ENCODE assay signal across 9 cellular contexts in the genomic region with DNA sequence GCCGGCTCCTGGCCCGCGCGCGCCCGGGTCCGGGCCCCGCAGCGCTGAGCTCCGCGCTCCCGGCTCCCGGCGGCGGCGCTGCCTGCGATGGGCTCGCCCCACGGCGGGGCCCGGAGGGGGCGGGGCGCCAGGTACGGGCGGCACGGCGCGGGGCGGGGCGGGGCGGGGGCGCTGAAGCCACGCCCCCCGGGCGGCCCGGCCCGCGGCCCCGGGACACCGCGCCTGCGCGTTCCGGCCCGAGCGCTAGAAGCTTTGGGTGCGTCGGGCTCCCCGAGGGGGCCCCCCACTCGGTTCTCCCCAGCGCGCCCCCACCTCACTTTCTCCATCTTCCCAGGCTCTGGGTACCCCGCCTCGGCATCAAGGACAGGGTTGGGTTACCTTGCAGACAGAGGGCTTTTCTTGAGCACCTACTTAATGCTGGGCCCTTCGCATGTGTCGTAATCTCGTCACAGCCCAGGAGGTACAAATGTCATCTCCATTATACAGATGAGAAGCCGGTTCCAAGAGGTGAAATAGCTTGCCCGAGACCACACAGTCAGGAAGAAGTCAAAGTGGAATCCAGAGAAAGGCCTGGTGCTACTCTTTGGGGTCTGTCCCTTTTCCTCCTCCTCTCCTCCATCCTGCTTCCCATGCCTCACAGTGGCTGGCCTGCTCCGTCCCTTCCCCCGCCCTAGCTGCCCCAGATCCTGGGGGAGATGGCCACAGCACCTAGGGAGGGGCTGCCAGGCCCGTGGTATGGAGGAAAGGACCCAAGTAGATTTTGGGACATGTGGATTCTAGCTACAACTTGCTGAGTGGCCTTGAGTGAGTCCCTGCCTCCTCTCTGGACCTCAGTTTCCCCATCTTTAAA.
DNase-seq lines count a peak whose midpoint lies in the region; ATAC-seq lines count a peak whose summit lies in the region.
"Had no signal": no experiment of that assay in that cellular context is flagged by ENCODE, and none has a peak within 500 bp of the region (broad histone marks: within the 10 kb centered on the region; RNA-seq: fewer than 3 reads in every experiment).

No MANE protein-coding gene starts in this region.

- H3K4me1 Mint-ChIP-seq in activated naive CD4-positive, alpha-beta T cell treated with anti-CD3 and anti-CD28 coated beads, Interleukin-2, amount 10 ng/mL, durations not matched to agents 7 days and 5 days = peaks cover 10% of the 10 kb centered on the region

- DNase-seq in NCI-H2171 (lab: John Stamatoyannopoulos, UW) = peak; percentile 61
- peak; percentile 56 for DNase-seq in activated naive CD4-positive, alpha-beta T cell treated with anti-CD3 and anti-CD28 coated beads, Interleukin-2, amount 10 ng/mL, durations not matched to agents 7 days and 5 days
- peak; percentile 96 for DNase-seq in iPS-NIHi7 (ENCODE audit: extremely low spot score)
- peak in 2 of 3 experiments; percentile 23 to 55 for DNase-seq in stimulated activated CD4-positive, alpha-beta T cell treated with anti-CD3 and anti-CD28 coated beads, TNF-alpha, amount 100 ng/mL, for 24 hours (ENCODE audit: low read depth in 3 of 3)
- DNase-seq in COLO829 (ENCODE audit: low spot score) = no peak

- H4K20me1 ChIP-seq in BLaER1 treated with 17β-estradiol and CSF1 and Interleukin-3, amounts not matched to agents 10 nM and 100 nM = peaks cover 0 to 32% (median 0%) of the 10 kb centered on the region in 11 experiments; a peak in 6 of 22 replicates

- H3K27me3 Mint-ChIP-seq in activated naive CD4-positive, alpha-beta T cell treated with anti-CD3 and anti-CD28 coated beads, Interleukin-2, amount 10 ng/mL, durations not matched to agents 7 days and 5 days = peaks cover 55% of the 10 kb centered on the region

- peak overlapping the region in 3 of 11 experiments; percentile 12 to 25 (median 17); a peak in 2 of 22 replicates for H3K9ac ChIP-seq in BLaER1 treated with 17β-estradiol and CSF1 and Interleukin-3, amounts not matched to agents 10 nM and 100 nM

- no peaks in the 10 kb centered on the region for H3K36me3 ChIP-seq in BLaER1 treated with 17β-estradiol and CSF1 and Interleukin-3, amounts not matched to agents 10 nM and 100 nM
- H3K36me3 ChIP-seq: heart right ventricle had no signal

- H3K27ac Mint-ChIP-seq in activated naive CD4-positive, alpha-beta T cell treated with anti-CD3 and anti-CD28 coated beads, Interleukin-2, amount 10 ng/mL, durations not matched to agents 7 days and 5 days = no peak overlapping the region

- H3K27me3 ChIP-seq in BLaER1 treated with 17β-estradiol and CSF1 and Interleukin-3, amounts not matched to agents 10 nM and 100 nM = peaks cover 0 to 9% (median 0%) of the 10 kb centered on the region in 11 experiments; a peak in 1 of 22 replicates

- H3K27ac ChIP-seq in BLaER1 treated with 17β-estradiol and CSF1 and Interleukin-3, amounts not matched to agents 10 nM and 100 nM = no peak overlapping the region
- H3K27ac ChIP-seq: heart right ventricle had no signal

- no peaks in the 10 kb centered on the region for H3K9me3 Mint-ChIP-seq in activated naive CD4-positive, alpha-beta T cell treated with anti-CD3 and anti-CD28 coated beads, Interleukin-2, amount 10 ng/mL, durations not matched to agents 7 days and 5 days

- no peak overlapping the region for H3K4me3 ChIP-seq in BLaER1 treated with 17β-estradiol and CSF1 and Interleukin-3, amounts not matched to agents 10 nM and 100 nM

- ATAC-seq in GM19324 (IDR thresholded peaks at IDR 0.05; ENCODE audit: low FRiP score, unreplicated experiment) = no peak
- no peak for ATAC-seq in GM21526 (IDR thresholded peaks at IDR 0.05; ENCODE audit: low FRiP score, unreplicated experiment)

- H3K36me3 Mint-ChIP-seq in activated naive CD4-positive, alpha-beta T cell treated with anti-CD3 and anti-CD28 coated beads, Interleukin-2, amount 10 ng/mL, durations not matched to agents 7 days and 5 days = no peaks in the 10 kb centered on the region

- peak overlapping the region; percentile 15 to 64 (median 51); a peak in 21 of 22 replicates for H3K4me2 ChIP-seq in BLaER1 treated with 17β-estradiol and CSF1 and Interleukin-3, amounts not matched to agents 10 nM and 100 nM

- no peaks in the 10 kb centered on the region for H3K9me3 ChIP-seq in BLaER1 treated with 17β-estradiol and CSF1 and Interleukin-3, amounts not matched to agents 10 nM and 100 nM (replicated peaks in 1 of 11)
- H3K9me3 ChIP-seq: heart right ventricle had no signal

- H3K4me3 Mint-ChIP-seq in activated naive CD4-positive, alpha-beta T cell treated with anti-CD3 and anti-CD28 coated beads, Interleukin-2, amount 10 ng/mL, durations not matched to agents 7 days and 5 days = peak overlapping the region; percentile 45

- CTCF ChIA-PET in activated naive CD4-positive, alpha-beta T cell treated with anti-CD3 and anti-CD28 coated beads, Interleukin-2, amount 10 ng/mL, durations not matched to agents 7 days and 5 days (lab: Charles Lee) = no interaction called here

- peaks cover 7 to 29% (median 15%) of the 10 kb centered on the region in 10 experiments for H3K4me1 ChIP-seq in BLaER1 treated with 17β-estradiol and CSF1 and Interleukin-3, amounts not matched to agents 10 nM and 100 nM
